ENCODE assay signal across 24 cellular contexts in genomic region chr5:175712681-175713085, GRCh38. TPM values are rescaled to one million over a fixed set of nuclear protein-coding genes. Genes with fewer than 3 reads are reported as not detected.
DNase-seq lines count a peak whose midpoint lies in the region; ATAC-seq, FAIRE-seq and TF ChIP-seq lines count a peak whose summit lies in the region.
"Had no signal": no experiment of that assay in that cellular context is flagged by ENCODE, and none has a peak within 500 bp of the region (broad histone marks: within the 10 kb centered on the region; RNA-seq: fewer than 3 reads in every experiment).

No MANE protein-coding gene starts in this region.

- H3K9me3 ChIP-seq in BE2C: no peaks in the 10 kb centered on the region; the same call in 1 of the 2 replicates
- H3K9me3 ChIP-seq in CD4-positive, alpha-beta memory T cell (ENCODE audit: control insufficient read depth in 1 of 2, low read length in 2 of 2): no peaks in the 10 kb centered on the region
- H3K9me3 ChIP-seq: adrenal gland, thyroid gland had no signal

- peaks cover 19 to 24% of the 10 kb centered on the region in 2 donors for H3K36me3 Mint-ChIP-seq in CD4-positive, alpha-beta memory T cell
- H3K36me3 Mint-ChIP-seq in activated CD8-positive, alpha-beta T cell treated with anti-CD3 and anti-CD28 coated beads for 36 hours (ENCODE audit: low read depth): peaks cover 8% of the 10 kb centered on the region
- H3K36me3 Mint-ChIP-seq: IgD-negative memory B cell; stimulated activated naive B cell treated with anti-CD40 and anti-IgM and Interleukin-4, amounts not matched to agents 10 μg/mL and 1 μg/mL and 100 μg/mL, for 72 hours had no signal

- H3K4me3 ChIP-seq in BE2C (ENCODE audit: low read depth, low read length): no peak overlapping the region
- no peak overlapping the region for H3K4me3 ChIP-seq in CD4-positive, alpha-beta memory T cell (ENCODE audit: low read length in 2 of 2)
- H3K4me3 ChIP-seq: adrenal gland, coronary artery, GM23338, thyroid gland had no signal

- H3K27me3 ChIP-seq in BE2C: peaks cover 10% of the 10 kb centered on the region; the same call in 1 of the 2 replicates
- no peaks in the 10 kb centered on the region for H3K27me3 ChIP-seq in CD4-positive, alpha-beta memory T cell (ENCODE audit: insufficient read depth, low read length)
- H3K27me3 ChIP-seq: adrenal gland, thyroid gland had no signal

- H3K27me3 Mint-ChIP-seq in CD4-positive, alpha-beta memory T cell: no peaks in the 10 kb centered on the region
- no peaks in the 10 kb centered on the region for H3K27me3 Mint-ChIP-seq in activated CD8-positive, alpha-beta T cell treated with anti-CD3 and anti-CD28 coated beads for 36 hours

- H3K4me3 Mint-ChIP-seq in CD4-positive, alpha-beta memory T cell: no peak overlapping the region
- H3K4me3 Mint-ChIP-seq in activated CD8-positive, alpha-beta T cell treated with anti-CD3 and anti-CD28 coated beads for 36 hours: no peak overlapping the region
- H3K4me3 Mint-ChIP-seq: GM23338; IgD-negative memory B cell; stimulated activated naive B cell treated with anti-CD40 and anti-IgM and Interleukin-4, amounts not matched to agents 10 μg/mL and 1 μg/mL and 100 μg/mL, for 72 hours had no signal

- POLR2A ChIA-PET in CD4-positive, alpha-beta memory T cell (lab: Charles Lee; ENCODE audit: partially characterized antibody): no interaction called here
- POLR2A ChIA-PET in activated CD8-positive, alpha-beta T cell treated with anti-CD3 and anti-CD28 coated beads for 36 hours (lab: Charles Lee): no interaction called here

- DNase-seq in BE2C (peak; percentile 52), DMS 273 (lab: John Stamatoyannopoulos, UW; ENCODE audit: unreplicated experiment) (peak; percentile 85), NCI-H524 treated with DMSO at 0.1 percent for 48 hours (lab: John Stamatoyannopoulos, UW) (peak; percentile 36), left ventricle myocardium superior (no peak), GM12891 (ENCODE audit: insufficient read length, low spot score) (no peak), NCI-H146 treated with DMSO at 0.1 percent for 48 hours (lab: John Stamatoyannopoulos, UW; ENCODE audit: unreplicated experiment) (no peak)
- no peak for DNase-seq in CD4-positive, alpha-beta memory T cell
- DNase-seq in activated CD8-positive, alpha-beta T cell treated with anti-CD3 and anti-CD28 coated beads for 36 hours: no peak
- DNase-seq: activated CD4-positive, alpha-beta T cell treated with anti-CD3 and anti-CD28 coated beads, Interleukin-2, amount 50 U/mL, for 1 hour; activated CD8-positive, alpha-beta memory T cell treated with anti-CD3 and anti-CD28 coated beads, Interleukin-2, amount 50 U/mL, for 48 hours; DND-41; mammary epithelial cell; NCI-H1417 treated with DMSO at 0.1 percent for 48 hours; NCI-H748 treated with DMSO at 0.1 percent for 48 hours; SIG-M5; small intestine; stimulated activated naive B cell treated with anti-CD40 and anti-IgM and Interleukin-4, amounts not matched to agents 10 μg/mL and 1 μg/mL and 100 μg/mL, for 72 hours; thyroid gland had no signal

- peaks cover 3% of the 10 kb centered on the region; the same call in 1 of the 2 replicates for H3K4me1 ChIP-seq in BE2C
- no peaks in the 10 kb centered on the region for H3K4me1 ChIP-seq in CD4-positive, alpha-beta memory T cell (ENCODE audit: insufficient read depth, low read length)
- H3K4me1 ChIP-seq: adrenal gland had no signal

- intact Hi-C loops in left ventricle myocardium superior (cut with micrococcal nuclease): no loop called here
- intact Hi-C loops in CD4-positive, alpha-beta memory T cell (cut with micrococcal nuclease): no loop called here
- intact Hi-C loops in activated CD8-positive, alpha-beta T cell treated with anti-CD3 and anti-CD28 coated beads for 36 hours (cut with micrococcal nuclease): no loop called here

- no peak for TF ChIP-seq CTCF in BE2C (IDR thresholded peaks at IDR 0.05; ENCODE audit: low read depth, low read length)
- TF ChIP-seq CTCF in activated CD8-positive, alpha-beta T cell treated with anti-CD3 and anti-CD28 coated beads for 36 hours (IDR thresholded peaks at IDR 0.05): no peak

- no peaks in the 10 kb centered on the region for H3K36me3 ChIP-seq in BE2C
- H3K36me3 ChIP-seq in CD4-positive, alpha-beta memory T cell (ENCODE audit: insufficient read depth, low read length): peaks cover 6% of the 10 kb centered on the region
- H3K36me3 ChIP-seq: adrenal gland, thyroid gland had no signal

- FAIRE-seq in GM12891 (lab: Jason Lieb, UNC): no peak
- FAIRE-seq: small intestine had no signal

- ATAC-seq in left ventricle myocardium superior: peak; percentile 42
- no peak for ATAC-seq in activated CD8-positive, alpha-beta T cell treated with anti-CD3 and anti-CD28 coated beads for 36 hours
- ATAC-seq: GM23338; stimulated activated naive B cell treated with anti-CD40 and anti-IgM and Interleukin-4, amounts not matched to agents 10 μg/mL and 1 μg/mL and 100 μg/mL, for 72 hours had no signal

- no peak overlapping the region for H3K27ac Mint-ChIP-seq in CD4-positive, alpha-beta memory T cell
- no peak overlapping the region for H3K27ac Mint-ChIP-seq in activated CD8-positive, alpha-beta T cell treated with anti-CD3 and anti-CD28 coated beads for 36 hours
- H3K27ac Mint-ChIP-seq: GM23338; IgD-negative memory B cell; stimulated activated naive B cell treated with anti-CD40 and anti-IgM and Interleukin-4, amounts not matched to agents 10 μg/mL and 1 μg/mL and 100 μg/mL, for 72 hours had no signal

- H3K9me3 Mint-ChIP-seq in CD4-positive, alpha-beta memory T cell: peaks cover 0 to 34% (median 11%) of the 10 kb centered on the region in 8 donors
- H3K9me3 Mint-ChIP-seq in activated CD8-positive, alpha-beta T cell treated with anti-CD3 and anti-CD28 coated beads for 36 hours: peaks cover 14% of the 10 kb centered on the region

- H3K27ac ChIP-seq in CD4-positive, alpha-beta memory T cell (ENCODE audit: low read depth, low read length): no peak overlapping the region
- H3K27ac ChIP-seq: adrenal gland, coronary artery, thyroid gland had no signal

- CTCF ChIA-PET in CD4-positive, alpha-beta memory T cell (lab: Charles Lee; ENCODE audit: partially characterized antibody): interaction anchor here (2.0 to 4.5 kb wide), 2 partner anchors 17 to 179 kb away, joined by 5 to 20 read pairs; no protein-coding TSS in a partner anchor
- CTCF ChIA-PET in activated CD8-positive, alpha-beta T cell treated with anti-CD3 and anti-CD28 coated beads for 36 hours (lab: Charles Lee): interaction anchor here (0.7 to 5.7 kb wide), 3 partner anchors 11 to 179 kb away, joined by 3 to 32 read pairs (median 7); no protein-coding TSS in a partner anchor

- H3K4me1 Mint-ChIP-seq in CD4-positive, alpha-beta memory T cell: peaks cover 0 to 3% (median 0%) of the 10 kb centered on the region in 4 donors
- H3K4me1 Mint-ChIP-seq in activated CD8-positive, alpha-beta T cell treated with anti-CD3 and anti-CD28 coated beads for 36 hours (ENCODE audit: low read depth): peaks cover 3% of the 10 kb centered on the region
- H3K4me1 Mint-ChIP-seq: IgD-negative memory B cell; stimulated activated naive B cell treated with anti-CD40 and anti-IgM and Interleukin-4, amounts not matched to agents 10 μg/mL and 1 μg/mL and 100 μg/mL, for 72 hours had no signal

- no peak for TF ChIP-seq POLR2A in GM12891 (IDR thresholded peaks at IDR 0.05; ENCODE audit: low read depth, low read length)

TF ChIP-seq in GM12891, 5 proteins besides CTCF, POLR2A, EP300 and RAD21:
- TF ChIP-seq SPI1 (IDR thresholded peaks at IDR 0.05; ENCODE audit: low read depth, low read length) (no peak), PAX5 (IDR thresholded peaks at IDR 0.05; ENCODE audit: insufficient read depth, low read length, severe bottlenecking) (no peak), POU2F2 (IDR thresholded peaks at IDR 0.05; ENCODE audit: low read depth, low read length) (no peak), POLR2AphosphoS5 (IDR thresholded peaks at IDR 0.05; ENCODE audit: low read depth, low read length) (no peak), TAF1 (IDR thresholded peaks at IDR 0.05; ENCODE audit: low read depth, low read length) (no peak)

RNA-seq across cellular contexts. Expression of gene HRH2, which starts 54.8 kb away (rescaled TPM):
- polyA plus RNA-seq in BE2C (2012; ENCODE audit: insufficient read depth, insufficient read length, low read depth): 0.14 TPM
- 58.0 TPM for total RNA-seq in left ventricle myocardium superior
- 0.01 TPM for polyA plus RNA-seq in GM12891 (2012; ENCODE audit: low read depth, missing spikeins)
- total RNA-seq in CD4-positive, alpha-beta memory T cell: 1 to 10 TPM; 4.0 to 4.2 TPM
- polyA plus RNA-seq in CD4-positive, alpha-beta memory T cell: 1 to 10 TPM in 1 of 2 donors, under 1 TPM in 1; 0.63 to 5.2 TPM
- 10 to 100 TPM; 23.2 to 24.5 TPM for total RNA-seq in activated CD8-positive, alpha-beta T cell treated with anti-CD3 and anti-CD28 coated beads for 36 hours
- total RNA-seq: fibroblast of lung, mammary epithelial cell, MCF 10A had no signal

Comparison
In these comparisons a context has a peak if more than half of its experiments do, and no peak if none do; other contexts are left out.
1. DNase-seq: peak in BE2C (single experiment), DMS 273 (single experiment) and NCI-H524 treated with DMSO at 0.1 percent for 48 hours (single experiment); none in left ventricle myocardium superior (single experiment), GM12891 (single experiment), CD4-positive, alpha-beta memory T cell (0 of 5), NCI-H146 treated with DMSO at 0.1 percent for 48 hours (single experiment) and activated CD8-positive, alpha-beta T cell treated with anti-CD3 and anti-CD28 coated beads for 36 hours (single experiment).
2. RNA of gene HRH2, which starts 54.8 kb away (total RNA-seq): 58.0 TPM in left ventricle myocardium superior (single experiment) and 23.2 to 24.5 TPM in activated CD8-positive, alpha-beta T cell treated with anti-CD3 and anti-CD28 coated beads for 36 hours; 4.0 to 4.2 TPM in CD4-positive, alpha-beta memory T cell; every median in the first group is over 4 times any median in the second.